1 cellular context compared by ENCODE assay signal in genomic region chr12:111699-112591, GRCh38.
TF ChIP-seq lines count a peak whose summit lies in the region.

No MANE protein-coding gene starts in this region.

TF ChIP-seq in K562, 482 proteins besides CTCF, POLR2A, EP300 and RAD21 (continued from another document):
- TF ChIP-seq, protein P1, sequence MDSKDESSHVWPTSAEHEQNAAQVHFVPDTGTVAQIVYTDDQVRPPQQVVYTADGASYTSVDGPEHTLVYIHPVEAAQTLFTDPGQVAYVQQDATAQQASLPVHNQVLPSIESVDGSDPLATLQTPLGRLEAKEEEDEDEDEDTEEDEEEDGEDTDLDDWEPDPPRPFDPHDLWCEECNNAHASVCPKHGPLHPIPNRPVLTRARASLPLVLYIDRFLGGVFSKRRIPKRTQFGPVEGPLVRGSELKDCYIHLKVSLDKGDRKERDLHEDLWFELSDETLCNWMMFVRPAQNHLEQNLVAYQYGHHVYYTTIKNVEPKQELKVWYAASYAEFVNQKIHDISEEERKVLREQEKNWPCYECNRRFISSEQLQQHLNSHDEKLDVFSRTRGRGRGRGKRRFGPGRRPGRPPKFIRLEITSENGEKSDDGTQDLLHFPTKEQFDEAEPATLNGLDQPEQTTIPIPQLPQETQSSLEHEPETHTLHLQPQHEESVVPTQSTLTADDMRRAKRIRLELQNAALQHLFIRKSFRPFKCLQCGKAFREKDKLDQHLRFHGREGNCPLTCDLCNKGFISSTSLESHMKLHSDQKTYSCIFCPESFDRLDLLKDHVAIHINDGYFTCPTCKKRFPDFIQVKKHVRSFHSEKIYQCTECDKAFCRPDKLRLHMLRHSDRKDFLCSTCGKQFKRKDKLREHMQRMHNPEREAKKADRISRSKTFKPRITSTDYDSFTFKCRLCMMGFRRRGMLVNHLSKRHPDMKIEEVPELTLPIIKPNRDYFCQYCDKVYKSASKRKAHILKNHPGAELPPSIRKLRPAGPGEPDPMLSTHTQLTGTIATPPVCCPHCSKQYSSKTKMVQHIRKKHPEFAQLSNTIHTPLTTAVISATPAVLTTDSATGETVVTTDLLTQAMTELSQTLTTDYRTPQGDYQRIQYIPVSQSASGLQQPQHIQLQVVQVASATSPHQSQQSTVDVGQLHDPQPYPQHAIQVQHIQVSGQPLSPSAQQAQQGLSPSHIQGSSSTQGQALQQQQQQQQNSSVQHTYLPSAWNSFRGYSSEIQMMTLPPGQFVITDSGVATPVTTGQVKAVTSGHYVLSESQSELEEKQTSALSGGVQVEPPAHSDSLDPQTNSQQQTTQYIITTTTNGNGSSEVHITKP (IDR thresholded peaks at IDR 0.05; ENCODE audit: partially characterized antibody), result no peak
- TF ChIP-seq, protein P2, sequence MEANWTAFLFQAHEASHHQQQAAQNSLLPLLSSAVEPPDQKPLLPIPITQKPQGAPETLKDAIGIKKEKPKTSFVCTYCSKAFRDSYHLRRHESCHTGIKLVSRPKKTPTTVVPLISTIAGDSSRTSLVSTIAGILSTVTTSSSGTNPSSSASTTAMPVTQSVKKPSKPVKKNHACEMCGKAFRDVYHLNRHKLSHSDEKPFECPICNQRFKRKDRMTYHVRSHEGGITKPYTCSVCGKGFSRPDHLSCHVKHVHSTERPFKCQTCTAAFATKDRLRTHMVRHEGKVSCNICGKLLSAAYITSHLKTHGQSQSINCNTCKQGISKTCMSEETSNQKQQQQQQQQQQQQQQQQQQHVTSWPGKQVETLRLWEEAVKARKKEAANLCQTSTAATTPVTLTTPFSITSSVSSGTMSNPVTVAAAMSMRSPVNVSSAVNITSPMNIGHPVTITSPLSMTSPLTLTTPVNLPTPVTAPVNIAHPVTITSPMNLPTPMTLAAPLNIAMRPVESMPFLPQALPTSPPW (CRISPR knock-in tag; IDR thresholded peaks at IDR 0.05), result no peak; the same call in 1 of the 2 replicates
- TF ChIP-seq ZNF316 (IDR thresholded peaks at IDR 0.05) (peak; percentile 58), MAZ (CRISPR knock-in tag; conservative IDR thresholded peaks at IDR 0.05 in 1 of 2, IDR thresholded peaks at IDR 0.05 in 1 of 2) (no peak), GABPB2 (CRISPR knock-in tag; conservative IDR thresholded peaks at IDR 0.05) (no peak), MCM5 (IDR thresholded peaks at IDR 0.05; ENCODE audit: low read depth) (no peak), HMBOX1 (IDR thresholded peaks at IDR 0.05) (peak; percentile 86), XRCC5 (IDR thresholded peaks at IDR 0.05; ENCODE audit: low read depth, low read length) (no peak), KAT7 (CRISPR knock-in tag; IDR thresholded peaks at IDR 0.05; ENCODE audit: borderline replicate concordance) (no peak), BRF1 (IDR thresholded peaks at IDR 0.05; ENCODE audit: borderline replicate concordance, extremely low read depth, insufficient read length) (no peak), USF2 (CRISPR knock-in tag; IDR thresholded peaks at IDR 0.05) (no peak), CCAR2 (IDR thresholded peaks at IDR 0.05; ENCODE audit: low read depth, low read length) (no peak)
- TF ChIP-seq, protein P3, sequence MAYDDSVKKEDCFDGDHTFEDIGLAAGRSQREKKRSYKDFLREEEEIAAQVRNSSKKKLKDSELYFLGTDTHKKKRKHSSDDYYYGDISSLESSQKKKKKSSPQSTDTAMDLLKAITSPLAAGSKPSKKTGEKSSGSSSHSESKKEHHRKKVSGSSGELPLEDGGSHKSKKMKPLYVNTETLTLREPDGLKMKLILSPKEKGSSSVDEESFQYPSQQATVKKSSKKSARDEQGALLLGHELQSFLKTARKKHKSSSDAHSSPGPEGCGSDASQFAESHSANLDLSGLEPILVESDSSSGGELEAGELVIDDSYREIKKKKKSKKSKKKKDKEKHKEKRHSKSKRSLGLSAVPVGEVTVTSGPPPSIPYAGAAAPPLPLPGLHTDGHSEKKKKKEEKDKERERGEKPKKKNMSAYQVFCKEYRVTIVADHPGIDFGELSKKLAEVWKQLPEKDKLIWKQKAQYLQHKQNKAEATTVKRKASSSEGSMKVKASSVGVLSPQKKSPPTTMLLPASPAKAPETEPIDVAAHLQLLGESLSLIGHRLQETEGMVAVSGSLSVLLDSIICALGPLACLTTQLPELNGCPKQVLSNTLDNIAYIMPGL (CRISPR knock-in tag; IDR thresholded peaks at IDR 0.05), result no peak
- TF ChIP-seq, protein P4, sequence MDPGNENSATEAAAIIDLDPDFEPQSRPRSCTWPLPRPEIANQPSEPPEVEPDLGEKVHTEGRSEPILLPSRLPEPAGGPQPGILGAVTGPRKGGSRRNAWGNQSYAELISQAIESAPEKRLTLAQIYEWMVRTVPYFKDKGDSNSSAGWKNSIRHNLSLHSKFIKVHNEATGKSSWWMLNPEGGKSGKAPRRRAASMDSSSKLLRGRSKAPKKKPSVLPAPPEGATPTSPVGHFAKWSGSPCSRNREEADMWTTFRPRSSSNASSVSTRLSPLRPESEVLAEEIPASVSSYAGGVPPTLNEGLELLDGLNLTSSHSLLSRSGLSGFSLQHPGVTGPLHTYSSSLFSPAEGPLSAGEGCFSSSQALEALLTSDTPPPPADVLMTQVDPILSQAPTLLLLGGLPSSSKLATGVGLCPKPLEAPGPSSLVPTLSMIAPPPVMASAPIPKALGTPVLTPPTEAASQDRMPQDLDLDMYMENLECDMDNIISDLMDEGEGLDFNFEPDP (CRISPR knock-in tag; IDR thresholded peaks at IDR 0.05), result no peak
